ENCODE assay signal across 10 cellular contexts in genomic region chr2:227480528-227480927, GRCh38. TPM values are rescaled to one million over a fixed set of nuclear protein-coding genes. Genes with fewer than 3 reads are reported as not detected.
DNase-seq lines count a peak whose midpoint lies in the region; ATAC-seq, FAIRE-seq and TF ChIP-seq lines count a peak whose summit lies in the region.
"Had no signal": no experiment of that assay in that cellular context is flagged by ENCODE, and none has a peak within 500 bp of the region (broad histone marks: within the 10 kb centered on the region; RNA-seq: fewer than 3 reads in every experiment).

No MANE protein-coding gene starts in this region.

- TF ChIP-seq CTCF in kidney (IDR thresholded peaks at IDR 0.05; ENCODE audit: borderline replicate concordance, extremely low read depth, insufficient read depth): no peak
- TF ChIP-seq CTCF in Peyer's patch (IDR thresholded peaks at IDR 0.05): no peak

- H3K36me3 Mint-ChIP-seq in activated naive CD4-positive, alpha-beta T cell treated with anti-CD3 and anti-CD28 coated beads, Interleukin-2, amount 50 U/mL, for 24 hours: peaks cover 12% of the 10 kb centered on the region
- peaks cover 12% of the 10 kb centered on the region for H3K36me3 Mint-ChIP-seq in activated T-helper 1 cell treated with anti-CD3 and anti-CD28 coated beads, Interleukin-12 subunit alpha, Interleukin-12 subunit beta, Interleukin-2, Interleukin-4 antibody, amounts not matched to agents 30 ng/mL and 10 ng/mL and 1 ng/mL, durations not matched to agents 14 hours and 24 hours and 36 hours (ENCODE audit: low read depth)

- H3K36me3 ChIP-seq in kidney (ENCODE audit: control insufficient read depth in 1 of 2, insufficient read depth in 2 of 2, low read length in 2 of 2): no peaks in the 10 kb centered on the region
- no peaks in the 10 kb centered on the region for H3K36me3 ChIP-seq in Peyer's patch

- H3K9me3 ChIP-seq in kidney (ENCODE audit: control insufficient read depth in 1 of 2, low read length in 2 of 2): no peaks in the 10 kb centered on the region
- H3K9me3 ChIP-seq in Peyer's patch: no peaks in the 10 kb centered on the region

- FAIRE-seq in kidney (lab: Jason Lieb, UNC): no peak

- H3K4me1 ChIP-seq in kidney (ENCODE audit: control insufficient read depth in 1 of 2, insufficient read depth in 1 of 2, low read depth in 1 of 2, low read length in 2 of 2): peaks cover 0 to 4% of the 10 kb centered on the region in 2 donors
- peaks cover 0 to 23% (median 0%) of the 10 kb centered on the region in 4 donors for H3K4me1 ChIP-seq in Peyer's patch

- H3K27ac ChIP-seq in kidney (ENCODE audit: low read depth in 2 of 2, low read length in 2 of 2) (no peak overlapping the region), Peyer's patch (no peak overlapping the region)

- H3K27ac Mint-ChIP-seq in activated naive CD4-positive, alpha-beta T cell treated with anti-CD3 and anti-CD28 coated beads, Interleukin-2, amount 50 U/mL, for 24 hours: peak overlapping the region; percentile 52
- H3K27ac Mint-ChIP-seq in activated T-helper 1 cell treated with anti-CD3 and anti-CD28 coated beads, Interleukin-12 subunit alpha, Interleukin-12 subunit beta, Interleukin-2, Interleukin-4 antibody, amounts not matched to agents 30 ng/mL and 10 ng/mL and 1 ng/mL, durations not matched to agents 14 hours and 24 hours and 36 hours: peak overlapping the region; percentile 77

- H3K9me3 Mint-ChIP-seq in activated naive CD4-positive, alpha-beta T cell treated with anti-CD3 and anti-CD28 coated beads, Interleukin-2, amount 50 U/mL, for 24 hours: peaks cover 1% of the 10 kb centered on the region
- peaks cover 2% of the 10 kb centered on the region for H3K9me3 Mint-ChIP-seq in activated T-helper 1 cell treated with anti-CD3 and anti-CD28 coated beads, Interleukin-12 subunit alpha, Interleukin-12 subunit beta, Interleukin-2, Interleukin-4 antibody, amounts not matched to agents 30 ng/mL and 10 ng/mL and 1 ng/mL, durations not matched to agents 14 hours and 24 hours and 36 hours

- no peaks in the 10 kb centered on the region for H3K27me3 ChIP-seq in Peyer's patch

- H3K4me3 ChIP-seq in kidney (ENCODE audit: low read length in 2 of 2): no peak overlapping the region
- no peak overlapping the region for H3K4me3 ChIP-seq in Peyer's patch

- peak; percentile 48 for ATAC-seq in HG02870 (IDR thresholded peaks at IDR 0.05; ENCODE audit: unreplicated experiment)

- H3K9ac ChIP-seq in kidney (ENCODE audit: low read length in 2 of 2): no peak overlapping the region

- no peaks in the 10 kb centered on the region for H3K27me3 Mint-ChIP-seq in activated naive CD4-positive, alpha-beta T cell treated with anti-CD3 and anti-CD28 coated beads, Interleukin-2, amount 50 U/mL, for 24 hours
- H3K27me3 Mint-ChIP-seq in activated T-helper 1 cell treated with anti-CD3 and anti-CD28 coated beads, Interleukin-12 subunit alpha, Interleukin-12 subunit beta, Interleukin-2, Interleukin-4 antibody, amounts not matched to agents 30 ng/mL and 10 ng/mL and 1 ng/mL, durations not matched to agents 14 hours and 24 hours and 36 hours (ENCODE audit: insufficient read depth): no peaks in the 10 kb centered on the region
- H3K27me3 Mint-ChIP-seq: brain had no signal

- intact Hi-C loops in activated T-helper 1 cell treated with anti-CD3 and anti-CD28 coated beads, Interleukin-12 subunit alpha, Interleukin-12 subunit beta, Interleukin-2, Interleukin-4 antibody, amounts not matched to agents 30 ng/mL and 10 ng/mL and 1 ng/mL, durations not matched to agents 14 hours and 24 hours and 36 hours (cut with micrococcal nuclease): loop anchor here (1.0 to 5.0 kb wide), 3 partner anchors 8 to 52 kb away; partner anchors contain the start of gene AGFG1
- intact Hi-C loops in kidney (cut with DNase I): loop anchor here (10.0 kb wide), 1 partner anchor 346 kb away; no protein-coding TSS in a partner anchor

- TF ChIP-seq POLR2A in Peyer's patch (IDR thresholded peaks at IDR 0.05): no peak

- H3K4me3 Mint-ChIP-seq in activated naive CD4-positive, alpha-beta T cell treated with anti-CD3 and anti-CD28 coated beads, Interleukin-2, amount 50 U/mL, for 24 hours: peak overlapping the region; percentile 59
- H3K4me3 Mint-ChIP-seq in activated T-helper 1 cell treated with anti-CD3 and anti-CD28 coated beads, Interleukin-12 subunit alpha, Interleukin-12 subunit beta, Interleukin-2, Interleukin-4 antibody, amounts not matched to agents 30 ng/mL and 10 ng/mL and 1 ng/mL, durations not matched to agents 14 hours and 24 hours and 36 hours: peak overlapping the region; percentile 50

- DNase-seq in activated naive CD4-positive, alpha-beta T cell (lab: John Stamatoyannopoulos, UW): no peak
- DNase-seq in activated T-helper 1 cell treated with anti-CD3 and anti-CD28 coated beads, Interleukin-12 subunit alpha, Interleukin-12 subunit beta, Interleukin-2, Interleukin-4 antibody, amounts not matched to agents 30 ng/mL and 10 ng/mL and 1 ng/mL, durations not matched to agents 14 hours and 24 hours and 36 hours (ENCODE audit: low spot score): no peak
- DNase-seq in kidney (no peak), Peyer's patch (no peak), midbrain (lab: John Stamatoyannopoulos, UW) (no peak)
- no peak for DNase-seq in stimulated activated CD4-positive, alpha-beta T cell treated with anti-CD3 and anti-CD28 coated beads, Interleukin-15, amount 100 ng/mL, for 24 hours
- DNase-seq: NCI-H526 had no signal

- peaks cover 86% of the 10 kb centered on the region for H3K4me1 Mint-ChIP-seq in activated naive CD4-positive, alpha-beta T cell treated with anti-CD3 and anti-CD28 coated beads, Interleukin-2, amount 50 U/mL, for 24 hours
- peaks cover 58% of the 10 kb centered on the region for H3K4me1 Mint-ChIP-seq in activated T-helper 1 cell treated with anti-CD3 and anti-CD28 coated beads, Interleukin-12 subunit alpha, Interleukin-12 subunit beta, Interleukin-2, Interleukin-4 antibody, amounts not matched to agents 30 ng/mL and 10 ng/mL and 1 ng/mL, durations not matched to agents 14 hours and 24 hours and 36 hours (ENCODE audit: low read depth)

RNA-seq across cellular contexts. Expression of gene AGFG1, which starts 8.6 kb away (rescaled TPM):
- 239 and 252 TPM in 2 replicates for total RNA-seq in activated T-helper 1 cell treated with anti-CD3 and anti-CD28 coated beads, Interleukin-12 subunit alpha, Interleukin-12 subunit beta, Interleukin-2, Interleukin-4 antibody, amounts not matched to agents 30 ng/mL and 10 ng/mL and 1 ng/mL, durations not matched to agents 14 hours and 24 hours and 36 hours
- total RNA-seq in kidney: 98.9 TPM
- 36.6 TPM for polyA plus RNA-seq in kidney (ENCODE audit: insufficient read depth, low read depth, low replicate concordance)
- 10 to 100 TPM; 24.8 to 68.1 (median 62.6) TPM for total RNA-seq in Peyer's patch
